ENCODE assay signal across 1 cellular context in the genomic region with DNA sequence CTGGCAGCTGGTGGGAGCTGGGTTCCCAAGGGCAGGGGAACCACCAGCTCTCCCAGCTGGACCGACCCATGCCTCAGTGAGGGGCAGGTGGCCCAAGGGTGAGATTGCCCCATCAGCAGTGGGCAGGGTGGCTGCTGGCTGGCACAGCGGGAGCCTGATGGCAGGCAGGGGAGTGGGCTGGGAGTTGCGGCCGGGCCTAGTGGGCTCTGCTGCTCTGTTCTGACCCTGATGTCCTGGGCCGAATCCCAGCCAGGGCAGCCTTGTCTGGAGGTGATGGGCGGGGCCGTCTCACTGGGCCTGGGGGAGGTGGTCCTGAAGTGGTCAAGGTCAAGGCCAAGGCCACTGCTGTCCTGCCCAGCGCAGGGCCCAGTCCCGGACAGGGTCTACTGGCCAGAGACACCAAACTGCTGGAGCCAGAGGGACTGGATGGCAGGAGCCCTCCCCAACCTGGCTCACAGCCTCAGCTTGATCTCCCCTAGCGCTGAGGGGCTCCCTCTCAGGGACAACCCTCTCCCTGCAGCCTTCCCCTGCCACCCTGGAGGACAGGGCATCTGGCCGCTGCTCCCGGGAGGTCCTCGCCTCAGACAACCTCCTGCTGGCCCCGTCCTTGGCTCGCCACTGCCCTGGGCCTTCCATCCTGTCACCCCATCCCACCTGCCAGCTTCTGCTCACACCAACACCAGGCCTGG.
A peak's percentile ranks its signal among the peaks of the same experiment; 100 is the strongest.
TF ChIP-seq lines count a peak whose summit lies in the region.

No MANE protein-coding gene starts in this region.

TF ChIP-seq in HepG2, 621 proteins besides CTCF, POLR2A, EP300 and RAD21 (continued from another document):
- TF ChIP-seq, protein P1, sequence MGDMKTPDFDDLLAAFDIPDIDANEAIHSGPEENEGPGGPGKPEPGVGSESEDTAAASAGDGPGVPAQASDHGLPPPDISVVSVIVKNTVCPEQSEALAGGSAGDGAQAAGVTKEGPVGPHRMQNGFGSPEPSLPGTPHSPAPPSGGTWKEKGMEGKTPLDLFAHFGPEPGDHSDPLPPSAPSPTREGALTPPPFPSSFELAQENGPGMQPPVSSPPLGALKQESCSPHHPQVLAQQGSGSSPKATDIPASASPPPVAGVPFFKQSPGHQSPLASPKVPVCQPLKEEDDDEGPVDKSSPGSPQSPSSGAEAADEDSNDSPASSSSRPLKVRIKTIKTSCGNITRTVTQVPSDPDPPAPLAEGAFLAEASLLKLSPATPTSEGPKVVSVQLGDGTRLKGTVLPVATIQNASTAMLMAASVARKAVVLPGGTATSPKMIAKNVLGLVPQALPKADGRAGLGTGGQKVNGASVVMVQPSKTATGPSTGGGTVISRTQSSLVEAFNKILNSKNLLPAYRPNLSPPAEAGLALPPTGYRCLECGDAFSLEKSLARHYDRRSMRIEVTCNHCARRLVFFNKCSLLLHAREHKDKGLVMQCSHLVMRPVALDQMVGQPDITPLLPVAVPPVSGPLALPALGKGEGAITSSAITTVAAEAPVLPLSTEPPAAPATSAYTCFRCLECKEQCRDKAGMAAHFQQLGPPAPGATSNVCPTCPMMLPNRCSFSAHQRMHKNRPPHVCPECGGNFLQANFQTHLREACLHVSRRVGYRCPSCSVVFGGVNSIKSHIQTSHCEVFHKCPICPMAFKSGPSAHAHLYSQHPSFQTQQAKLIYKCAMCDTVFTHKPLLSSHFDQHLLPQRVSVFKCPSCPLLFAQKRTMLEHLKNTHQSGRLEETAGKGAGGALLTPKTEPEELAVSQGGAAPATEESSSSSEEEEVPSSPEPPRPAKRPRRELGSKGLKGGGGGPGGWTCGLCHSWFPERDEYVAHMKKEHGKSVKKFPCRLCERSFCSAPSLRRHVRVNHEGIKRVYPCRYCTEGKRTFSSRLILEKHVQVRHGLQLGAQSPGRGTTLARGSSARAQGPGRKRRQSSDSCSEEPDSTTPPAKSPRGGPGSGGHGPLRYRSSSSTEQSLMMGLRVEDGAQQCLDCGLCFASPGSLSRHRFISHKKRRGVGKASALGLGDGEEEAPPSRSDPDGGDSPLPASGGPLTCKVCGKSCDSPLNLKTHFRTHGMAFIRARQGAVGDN (CRISPR knock-in tag; IDR thresholded peaks at IDR 0.05), result peak; percentile 12; the same call in 1 of the 2 replicates
- TF ChIP-seq RARA (CRISPR knock-in tag; IDR thresholded peaks at IDR 0.05), result 0 out of 2 replicates have a peak, but pooled peaks have one; percentile 24
- no peak for TF ChIP-seq ZNF574 (CRISPR knock-in tag; IDR thresholded peaks at IDR 0.05)
- 0 out of 2 replicates have a peak, but pooled peaks have one; percentile 35 for TF ChIP-seq ZNF724P (CRISPR knock-in tag; IDR thresholded peaks at IDR 0.05; ENCODE audit: borderline replicate concordance)
